Comparison of ENCODE assay signal across 8 cellular contexts in genomic region chr11:64060263-64060860, GRCh38. TPM values are rescaled to one million over a fixed set of nuclear protein-coding genes. Genes with fewer than 3 reads are reported as not detected.
DNase-seq lines count a peak whose midpoint lies in the region; ATAC-seq and TF ChIP-seq lines count a peak whose summit lies in the region.

No MANE protein-coding gene starts in this region.

- H3K27me3 ChIP-seq in effector memory CD4-positive, alpha-beta T cell (replicated peaks; ENCODE audit: control insufficient read depth, insufficient read depth, low read length, poor library complexity, severe bottlenecking) = peaks cover 4% of the 10 kb centered on the region

- no peak for DNase-seq in AG10803 (ENCODE audit: low read depth)
- no peak for DNase-seq in effector memory CD4-positive, alpha-beta T cell
- DNase-seq in nephron progenitor cell = no peak
- DNase-seq in stimulated activated naive CD4-positive, alpha-beta T cell (lab: John Stamatoyannopoulos, UW) = no peak

- H3K27me3 Mint-ChIP-seq in IgD-negative memory B cell = peaks cover 15% of the 10 kb centered on the region
- H3K27me3 Mint-ChIP-seq in nephron progenitor cell (ENCODE audit: low read depth, poor library complexity) = peaks cover 42% of the 10 kb centered on the region

- H3K27ac ChIP-seq in effector memory CD4-positive, alpha-beta T cell (ENCODE audit: insufficient read depth, low read length, poor library complexity, severe bottlenecking) = no peak overlapping the region

- H3K4me3 ChIP-seq in AG10803 (ENCODE audit: low read length) = peak overlapping the region; percentile 60
- H3K4me3 ChIP-seq in effector memory CD4-positive, alpha-beta T cell (ENCODE audit: insufficient read depth, low read depth, low read length, poor library complexity, severe bottlenecking) = peak overlapping the region; percentile 51

- H3K4me3 Mint-ChIP-seq in IgD-negative memory B cell = peak overlapping the region; percentile 22 to 90 (median 74)
- peak overlapping the region; percentile 69 for H3K4me3 Mint-ChIP-seq in nephron progenitor cell

- H3K4me1 ChIP-seq in effector memory CD4-positive, alpha-beta T cell (ENCODE audit: control insufficient read depth, insufficient read depth, low read length, poor library complexity, severe bottlenecking) = peaks cover 6% of the 10 kb centered on the region

- TF ChIP-seq CTCF in AG10803 (conservative IDR thresholded peaks at IDR 0.05; ENCODE audit: low read length) (no peak), nephron progenitor cell (IDR thresholded peaks at IDR 0.05) (no peak)

- no peaks in the 10 kb centered on the region for H3K36me3 ChIP-seq in effector memory CD4-positive, alpha-beta T cell (ENCODE audit: control insufficient read depth, insufficient read depth, low read length)

- ATAC-seq in GM18517 (IDR thresholded peaks at IDR 0.05; ENCODE audit: unreplicated experiment) (no peak), GM18861 (IDR thresholded peaks at IDR 0.05; ENCODE audit: unreplicated experiment) (no peak), HG02759 (IDR thresholded peaks at IDR 0.05; ENCODE audit: unreplicated experiment) (no peak)

- H3K27ac Mint-ChIP-seq in IgD-negative memory B cell (no peak overlapping the region), nephron progenitor cell (no peak overlapping the region)

- H3K9me3 ChIP-seq in effector memory CD4-positive, alpha-beta T cell (ENCODE audit: control insufficient read depth, low read length) = no peaks in the 10 kb centered on the region

- H3K4me1 Mint-ChIP-seq in IgD-negative memory B cell = peaks cover 0 to 5% (median 5%) of the 10 kb centered on the region in 3 donors
- peaks cover 35% of the 10 kb centered on the region for H3K4me1 Mint-ChIP-seq in nephron progenitor cell

- H3K9me3 Mint-ChIP-seq in IgD-negative memory B cell (no peaks in the 10 kb centered on the region), nephron progenitor cell (no peaks in the 10 kb centered on the region)

- no peaks in the 10 kb centered on the region for H3K36me3 Mint-ChIP-seq in IgD-negative memory B cell
- H3K36me3 Mint-ChIP-seq in nephron progenitor cell (ENCODE audit: low read depth) = no peaks in the 10 kb centered on the region

RNA-seq across cellular contexts. Expression of gene FLRT1, which starts 24.6 kb away (rescaled TPM):
- polyA plus RNA-seq in IgD-negative memory B cell = not detected
